In the genomic region with DNA sequence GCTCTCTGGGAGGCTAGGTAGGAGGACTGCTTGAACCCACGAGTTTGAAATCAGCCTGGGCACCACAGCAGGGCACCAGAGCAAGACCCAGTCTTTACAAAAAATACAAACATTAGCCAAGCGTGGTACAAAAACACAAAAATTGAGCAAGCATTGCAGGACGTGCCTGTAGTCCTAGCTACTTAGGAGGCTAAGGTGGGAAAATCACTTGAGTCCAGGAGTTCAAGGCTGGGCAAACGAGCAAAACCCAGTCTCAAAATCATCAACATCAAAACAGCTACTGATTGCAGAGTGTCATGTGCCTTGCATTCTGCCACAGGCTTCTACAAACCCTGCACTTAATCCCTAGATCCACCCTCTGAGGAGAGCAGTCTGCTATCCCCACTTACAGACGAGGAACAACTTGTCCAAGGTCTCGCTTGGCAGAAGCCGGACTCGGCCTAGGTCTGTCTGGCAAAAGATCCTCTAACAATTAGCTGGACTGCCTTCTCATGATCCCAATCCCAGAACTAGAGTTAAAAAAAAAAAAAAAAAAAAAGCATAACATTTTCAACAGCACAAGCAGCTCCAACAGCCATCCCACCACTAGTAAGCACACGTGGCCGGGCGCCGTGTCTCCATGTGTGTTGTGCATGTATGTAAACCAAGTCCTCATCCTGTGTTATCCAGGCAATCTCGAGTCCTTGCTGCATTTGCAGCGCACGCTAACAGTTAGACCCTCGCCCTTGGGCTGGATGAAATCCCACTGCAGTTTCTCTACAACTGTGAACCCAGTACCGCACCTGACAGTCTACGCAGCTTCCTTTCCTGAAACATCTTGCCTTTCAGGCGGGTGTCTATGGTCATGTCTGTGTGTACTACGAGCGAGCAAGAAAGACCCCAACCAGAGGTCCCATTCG, we compare ENCODE assay signal across 1 cellular context.
TF ChIP-seq lines count a peak whose summit lies in the region.

No MANE protein-coding gene starts in this region.

TF ChIP-seq in HepG2, 621 proteins besides CTCF, POLR2A, EP300 and RAD21 (continued from another document and continues in another):
- TF ChIP-seq ZNF724P (CRISPR knock-in tag; IDR thresholded peaks at IDR 0.05; ENCODE audit: borderline replicate concordance) (no peak), NKX3-1 (CRISPR knock-in tag; IDR thresholded peaks at IDR 0.05) (no peak), CBX2 (IDR thresholded peaks at IDR 0.05; ENCODE audit: low read depth, low read length) (no peak), CBX2 (CRISPR knock-in tag; IDR thresholded peaks at IDR 0.05; ENCODE audit: low read depth) (no peak), SIX1 (CRISPR knock-in tag; IDR thresholded peaks at IDR 0.05; ENCODE audit: borderline replicate concordance) (no peak; the same call in 1 of the 2 replicates), ZFP36L2 (CRISPR knock-in tag; IDR thresholded peaks at IDR 0.05) (no peak), ZNF431 (CRISPR knock-in tag; IDR thresholded peaks at IDR 0.05; ENCODE audit: borderline replicate concordance, low read depth) (0 out of 2 replicates have a peak, but pooled peaks have one; percentile 56), ZMYM4 (CRISPR knock-in tag; IDR thresholded peaks at IDR 0.05) (peak; percentile 31; the same call in 1 of the 2 replicates), TARDBP (CRISPR knock-in tag; IDR thresholded peaks at IDR 0.05) (no peak), ESRRA (CRISPR knock-in tag; IDR thresholded peaks at IDR 0.05; ENCODE audit: low read depth) (0 out of 2 replicates have a peak, but pooled peaks have one; percentile 32), PHF20 (CRISPR knock-in tag; IDR thresholded peaks at IDR 0.05) (0 out of 2 replicates have a peak, but pooled peaks have one; percentile 13), HOXD1 (CRISPR knock-in tag; IDR thresholded peaks at IDR 0.05) (no peak), ZBTB1 (CRISPR knock-in tag; IDR thresholded peaks at IDR 0.05; ENCODE audit: borderline replicate concordance) (no peak), GZF1 (CRISPR knock-in tag; IDR thresholded peaks at IDR 0.05) (no peak), NFYC (CRISPR knock-in tag; IDR thresholded peaks at IDR 0.05) (no peak), FOXP1 (IDR thresholded peaks at IDR 0.05) (no peak), FOXP1 (CRISPR knock-in tag; IDR thresholded peaks at IDR 0.05) (peak; percentile 67; the same call in 1 of the 2 replicates), DPF2 (CRISPR knock-in tag; IDR thresholded peaks at IDR 0.05; ENCODE audit: borderline replicate concordance, low read depth) (peak; percentile 72; the same call in 1 of the 2 replicates), ZNF317 (CRISPR knock-in tag; IDR thresholded peaks at IDR 0.05) (no peak), ZFP90 (CRISPR knock-in tag; IDR thresholded peaks at IDR 0.05; ENCODE audit: borderline replicate concordance) (no peak), ZNF839 (CRISPR knock-in tag; IDR thresholded peaks at IDR 0.05; ENCODE audit: borderline replicate concordance) (no peak), HNF4A (CRISPR knock-in tag; IDR thresholded peaks at IDR 0.05) (peak; percentile 86), ZNF607 (CRISPR knock-in tag; IDR thresholded peaks at IDR 0.05; ENCODE audit: borderline replicate concordance) (no peak), PTBP1 (IDR thresholded peaks at IDR 0.05; ENCODE audit: low read depth, low read length, poor library complexity, severe bottlenecking) (no peak), RARA (CRISPR knock-in tag; IDR thresholded peaks at IDR 0.05) (peak; percentile 80), ASH2L (IDR thresholded peaks at IDR 0.05; ENCODE audit: insufficient read length, low read depth, low read length) (no peak), ZNF326 (CRISPR knock-in tag; IDR thresholded peaks at IDR 0.05; ENCODE audit: borderline replicate concordance) (no peak), ZNF12 (CRISPR knock-in tag; IDR thresholded peaks at IDR 0.05) (no peak), RBM22 (optimal IDR thresholded peaks at IDR 0.05; ENCODE audit: low read length) (no peak), ZNF460 (CRISPR knock-in tag; IDR thresholded peaks at IDR 0.05; ENCODE audit: borderline replicate concordance) (no peak), HDAC1 (CRISPR knock-in tag; IDR thresholded peaks at IDR 0.05) (0 out of 2 replicates have a peak, but pooled peaks have one; percentile 44), SIN3A (IDR thresholded peaks at IDR 0.05; ENCODE audit: borderline replicate concordance, low read depth, low read length) (no peak), ZNF891 (CRISPR knock-in tag; IDR thresholded peaks at IDR 0.05) (no peak), HNF4G (IDR thresholded peaks at IDR 0.05; ENCODE audit: borderline replicate concordance, low read depth, low read length) (peak; percentile 33; the same call in 1 of the 2 replicates), HNF4G (CRISPR knock-in tag; IDR thresholded peaks at IDR 0.05; ENCODE audit: borderline replicate concordance, low read depth) (no peak), FOXO1 (CRISPR knock-in tag; IDR thresholded peaks at IDR 0.05) (peak; percentile 54; the same call in 1 of the 2 replicates)
- TF ChIP-seq, protein P1, sequence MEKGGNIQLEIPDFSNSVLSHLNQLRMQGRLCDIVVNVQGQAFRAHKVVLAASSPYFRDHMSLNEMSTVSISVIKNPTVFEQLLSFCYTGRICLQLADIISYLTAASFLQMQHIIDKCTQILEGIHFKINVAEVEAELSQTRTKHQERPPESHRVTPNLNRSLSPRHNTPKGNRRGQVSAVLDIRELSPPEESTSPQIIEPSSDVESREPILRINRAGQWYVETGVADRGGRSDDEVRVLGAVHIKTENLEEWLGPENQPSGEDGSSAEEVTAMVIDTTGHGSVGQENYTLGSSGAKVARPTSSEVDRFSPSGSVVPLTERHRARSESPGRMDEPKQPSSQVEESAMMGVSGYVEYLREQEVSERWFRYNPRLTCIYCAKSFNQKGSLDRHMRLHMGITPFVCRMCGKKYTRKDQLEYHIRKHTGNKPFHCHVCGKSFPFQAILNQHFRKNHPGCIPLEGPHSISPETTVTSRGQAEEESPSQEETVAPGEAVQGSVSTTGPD (CRISPR knock-in tag; IDR thresholded peaks at IDR 0.05) = no peak
- TF ChIP-seq, protein P2, sequence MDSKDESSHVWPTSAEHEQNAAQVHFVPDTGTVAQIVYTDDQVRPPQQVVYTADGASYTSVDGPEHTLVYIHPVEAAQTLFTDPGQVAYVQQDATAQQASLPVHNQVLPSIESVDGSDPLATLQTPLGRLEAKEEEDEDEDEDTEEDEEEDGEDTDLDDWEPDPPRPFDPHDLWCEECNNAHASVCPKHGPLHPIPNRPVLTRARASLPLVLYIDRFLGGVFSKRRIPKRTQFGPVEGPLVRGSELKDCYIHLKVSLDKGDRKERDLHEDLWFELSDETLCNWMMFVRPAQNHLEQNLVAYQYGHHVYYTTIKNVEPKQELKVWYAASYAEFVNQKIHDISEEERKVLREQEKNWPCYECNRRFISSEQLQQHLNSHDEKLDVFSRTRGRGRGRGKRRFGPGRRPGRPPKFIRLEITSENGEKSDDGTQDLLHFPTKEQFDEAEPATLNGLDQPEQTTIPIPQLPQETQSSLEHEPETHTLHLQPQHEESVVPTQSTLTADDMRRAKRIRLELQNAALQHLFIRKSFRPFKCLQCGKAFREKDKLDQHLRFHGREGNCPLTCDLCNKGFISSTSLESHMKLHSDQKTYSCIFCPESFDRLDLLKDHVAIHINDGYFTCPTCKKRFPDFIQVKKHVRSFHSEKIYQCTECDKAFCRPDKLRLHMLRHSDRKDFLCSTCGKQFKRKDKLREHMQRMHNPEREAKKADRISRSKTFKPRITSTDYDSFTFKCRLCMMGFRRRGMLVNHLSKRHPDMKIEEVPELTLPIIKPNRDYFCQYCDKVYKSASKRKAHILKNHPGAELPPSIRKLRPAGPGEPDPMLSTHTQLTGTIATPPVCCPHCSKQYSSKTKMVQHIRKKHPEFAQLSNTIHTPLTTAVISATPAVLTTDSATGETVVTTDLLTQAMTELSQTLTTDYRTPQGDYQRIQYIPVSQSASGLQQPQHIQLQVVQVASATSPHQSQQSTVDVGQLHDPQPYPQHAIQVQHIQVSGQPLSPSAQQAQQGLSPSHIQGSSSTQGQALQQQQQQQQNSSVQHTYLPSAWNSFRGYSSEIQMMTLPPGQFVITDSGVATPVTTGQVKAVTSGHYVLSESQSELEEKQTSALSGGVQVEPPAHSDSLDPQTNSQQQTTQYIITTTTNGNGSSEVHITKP (CRISPR knock-in tag; IDR thresholded peaks at IDR 0.05; ENCODE audit: low read depth) = no peak
- TF ChIP-seq, protein P3, sequence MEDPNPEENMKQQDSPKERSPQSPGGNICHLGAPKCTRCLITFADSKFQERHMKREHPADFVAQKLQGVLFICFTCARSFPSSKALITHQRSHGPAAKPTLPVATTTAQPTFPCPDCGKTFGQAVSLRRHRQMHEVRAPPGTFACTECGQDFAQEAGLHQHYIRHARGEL (CRISPR knock-in tag; IDR thresholded peaks at IDR 0.05) = no peak
- TF ChIP-seq, protein P4, sequence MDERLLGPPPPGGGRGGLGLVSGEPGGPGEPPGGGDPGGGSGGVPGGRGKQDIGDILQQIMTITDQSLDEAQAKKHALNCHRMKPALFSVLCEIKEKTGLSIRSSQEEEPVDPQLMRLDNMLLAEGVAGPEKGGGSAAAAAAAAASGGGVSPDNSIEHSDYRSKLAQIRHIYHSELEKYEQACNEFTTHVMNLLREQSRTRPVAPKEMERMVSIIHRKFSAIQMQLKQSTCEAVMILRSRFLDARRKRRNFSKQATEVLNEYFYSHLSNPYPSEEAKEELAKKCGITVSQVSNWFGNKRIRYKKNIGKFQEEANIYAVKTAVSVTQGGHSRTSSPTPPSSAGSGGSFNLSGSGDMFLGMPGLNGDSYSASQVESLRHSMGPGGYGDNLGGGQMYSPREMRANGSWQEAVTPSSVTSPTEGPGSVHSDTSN (CRISPR knock-in tag; IDR thresholded peaks at IDR 0.05) = no peak
- TF ChIP-seq, protein P5, sequence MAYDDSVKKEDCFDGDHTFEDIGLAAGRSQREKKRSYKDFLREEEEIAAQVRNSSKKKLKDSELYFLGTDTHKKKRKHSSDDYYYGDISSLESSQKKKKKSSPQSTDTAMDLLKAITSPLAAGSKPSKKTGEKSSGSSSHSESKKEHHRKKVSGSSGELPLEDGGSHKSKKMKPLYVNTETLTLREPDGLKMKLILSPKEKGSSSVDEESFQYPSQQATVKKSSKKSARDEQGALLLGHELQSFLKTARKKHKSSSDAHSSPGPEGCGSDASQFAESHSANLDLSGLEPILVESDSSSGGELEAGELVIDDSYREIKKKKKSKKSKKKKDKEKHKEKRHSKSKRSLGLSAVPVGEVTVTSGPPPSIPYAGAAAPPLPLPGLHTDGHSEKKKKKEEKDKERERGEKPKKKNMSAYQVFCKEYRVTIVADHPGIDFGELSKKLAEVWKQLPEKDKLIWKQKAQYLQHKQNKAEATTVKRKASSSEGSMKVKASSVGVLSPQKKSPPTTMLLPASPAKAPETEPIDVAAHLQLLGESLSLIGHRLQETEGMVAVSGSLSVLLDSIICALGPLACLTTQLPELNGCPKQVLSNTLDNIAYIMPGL (CRISPR knock-in tag; IDR thresholded peaks at IDR 0.05; ENCODE audit: borderline replicate concordance in 1 of 2, low read depth in 1 of 2) = 0 out of 4 replicates have a peak, but pooled peaks of 1 of the 2 experiments have one; percentile 23
- TF ChIP-seq, protein P6, sequence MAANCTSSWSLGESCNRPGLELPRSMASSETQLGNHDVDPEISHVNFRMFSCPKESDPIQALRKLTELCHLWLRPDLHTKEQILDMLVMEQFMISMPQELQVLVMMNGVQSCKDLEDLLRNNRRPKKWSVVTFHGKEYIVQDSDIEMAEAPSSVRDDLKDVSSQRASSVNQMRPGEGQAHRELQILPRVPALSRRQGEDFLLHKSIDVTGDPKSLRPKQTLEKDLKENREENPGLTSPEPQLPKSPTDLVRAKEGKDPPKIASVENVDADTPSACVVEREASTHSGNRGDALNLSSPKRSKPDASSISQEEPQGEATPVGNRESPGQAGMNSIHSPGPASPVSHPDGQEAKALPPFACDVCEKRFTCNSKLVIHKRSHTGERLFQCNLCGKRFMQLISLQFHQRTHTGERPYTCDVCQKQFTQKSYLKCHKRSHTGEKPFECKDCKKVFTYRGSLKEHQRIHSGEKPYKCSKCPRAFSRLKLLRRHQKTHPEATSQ (CRISPR knock-in tag; IDR thresholded peaks at IDR 0.05; ENCODE audit: borderline replicate concordance) = no peak
- TF ChIP-seq, protein P7, sequence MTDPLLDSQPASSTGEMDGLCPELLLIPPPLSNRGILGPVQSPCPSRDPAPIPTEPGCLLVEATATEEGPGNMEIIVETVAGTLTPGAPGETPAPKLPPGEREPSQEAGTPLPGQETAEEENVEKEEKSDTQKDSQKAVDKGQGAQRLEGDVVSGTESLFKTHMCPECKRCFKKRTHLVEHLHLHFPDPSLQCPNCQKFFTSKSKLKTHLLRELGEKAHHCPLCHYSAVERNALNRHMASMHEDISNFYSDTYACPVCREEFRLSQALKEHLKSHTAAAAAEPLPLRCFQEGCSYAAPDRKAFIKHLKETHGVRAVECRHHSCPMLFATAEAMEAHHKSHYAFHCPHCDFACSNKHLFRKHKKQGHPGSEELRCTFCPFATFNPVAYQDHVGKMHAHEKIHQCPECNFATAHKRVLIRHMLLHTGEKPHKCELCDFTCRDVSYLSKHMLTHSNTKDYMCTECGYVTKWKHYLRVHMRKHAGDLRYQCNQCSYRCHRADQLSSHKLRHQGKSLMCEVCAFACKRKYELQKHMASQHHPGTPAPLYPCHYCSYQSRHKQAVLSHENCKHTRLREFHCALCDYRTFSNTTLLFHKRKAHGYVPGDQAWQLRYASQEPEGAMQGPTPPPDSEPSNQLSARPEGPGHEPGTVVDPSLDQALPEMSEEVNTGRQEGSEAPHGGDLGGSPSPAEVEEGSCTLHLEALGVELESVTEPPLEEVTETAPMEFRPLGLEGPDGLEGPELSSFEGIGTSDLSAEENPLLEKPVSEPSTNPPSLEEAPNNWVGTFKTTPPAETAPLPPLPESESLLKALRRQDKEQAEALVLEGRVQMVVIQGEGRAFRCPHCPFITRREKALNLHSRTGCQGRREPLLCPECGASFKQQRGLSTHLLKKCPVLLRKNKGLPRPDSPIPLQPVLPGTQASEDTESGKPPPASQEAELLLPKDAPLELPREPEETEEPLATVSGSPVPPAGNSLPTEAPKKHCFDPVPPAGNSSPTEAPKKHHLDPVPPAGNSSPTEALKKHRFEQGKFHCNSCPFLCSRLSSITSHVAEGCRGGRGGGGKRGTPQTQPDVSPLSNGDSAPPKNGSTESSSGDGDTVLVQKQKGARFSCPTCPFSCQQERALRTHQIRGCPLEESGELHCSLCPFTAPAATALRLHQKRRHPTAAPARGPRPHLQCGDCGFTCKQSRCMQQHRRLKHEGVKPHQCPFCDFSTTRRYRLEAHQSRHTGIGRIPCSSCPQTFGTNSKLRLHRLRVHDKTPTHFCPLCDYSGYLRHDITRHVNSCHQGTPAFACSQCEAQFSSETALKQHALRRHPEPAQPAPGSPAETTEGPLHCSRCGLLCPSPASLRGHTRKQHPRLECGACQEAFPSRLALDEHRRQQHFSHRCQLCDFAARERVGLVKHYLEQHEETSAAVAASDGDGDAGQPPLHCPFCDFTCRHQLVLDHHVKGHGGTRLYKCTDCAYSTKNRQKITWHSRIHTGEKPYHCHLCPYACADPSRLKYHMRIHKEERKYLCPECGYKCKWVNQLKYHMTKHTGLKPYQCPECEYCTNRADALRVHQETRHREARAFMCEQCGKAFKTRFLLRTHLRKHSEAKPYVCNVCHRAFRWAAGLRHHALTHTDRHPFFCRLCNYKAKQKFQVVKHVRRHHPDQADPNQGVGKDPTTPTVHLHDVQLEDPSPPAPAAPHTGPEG (CRISPR knock-in tag; IDR thresholded peaks at IDR 0.05) = no peak; the same call in 1 of the 2 replicates
